Comparison of ENCODE assay signal across 10 cellular contexts in genomic region chr2:36373149-36373880, GRCh38. TPM values are rescaled to one million over a fixed set of nuclear protein-coding genes. Genes with fewer than 3 reads are reported as not detected.
DNase-seq lines count a peak whose midpoint lies in the region; ATAC-seq, FAIRE-seq and TF ChIP-seq lines count a peak whose summit lies in the region.
"Had no signal": no experiment of that assay in that cellular context is flagged by ENCODE, and none has a peak within 500 bp of the region (broad histone marks: within the 10 kb centered on the region; RNA-seq: fewer than 3 reads in every experiment).

No MANE protein-coding gene starts in this region.

- FAIRE-seq in H54 (lab: Jason Lieb, UNC): peak; percentile 76
- FAIRE-seq in small intestine (lab: Jason Lieb, UNC): no peak

- 78 to 88% methylated on average over 8 of the region's 8 CpGs for WGBS in gastroesophageal sphincter (ENCODE audit: low coverage in 1 of 2), 2 donors
- WGBS in small intestine, 3 donors: 41 to 62% (median 46%) methylated on average over 8 of the region's 8 CpGs

- H3K27me3 ChIP-seq in gastroesophageal sphincter (no peaks in the 10 kb centered on the region), small intestine (ENCODE audit: control insufficient read depth in 2 of 2, insufficient read depth in 2 of 2, low read length in 2 of 2) (no peaks in the 10 kb centered on the region), dorsolateral prefrontal cortex (no peaks in the 10 kb centered on the region)

- ATAC-seq in gastroesophageal sphincter (peak; percentile 72), HG03521 (IDR thresholded peaks at IDR 0.05; ENCODE audit: unreplicated experiment) (no peak), GM19467 (IDR thresholded peaks at IDR 0.05; ENCODE audit: unreplicated experiment) (no peak)
- ATAC-seq: activated CD4-positive, alpha-beta T cell treated with anti-CD3 and anti-CD28 coated beads for 36 hours had no signal

- H3K4me1 ChIP-seq in gastroesophageal sphincter (peaks cover 46 to 100% (median 51%) of the 10 kb centered on the region in 3 donors), small intestine (ENCODE audit: control insufficient read depth in 2 of 2, insufficient read depth in 1 of 2, low read depth in 1 of 2, low read length in 1 of 2) (peaks cover 9 to 36% of the 10 kb centered on the region in 2 donors)

- TF ChIP-seq CTCF in gastroesophageal sphincter (IDR thresholded peaks at IDR 0.05) (no peak), dorsolateral prefrontal cortex (IDR thresholded peaks at IDR 0.05 in 54 of 56, conservative IDR thresholded peaks at IDR 0.05 in 2 of 56; ENCODE audit: low read depth in 1 of 56, partially characterized antibody in 56 of 56) (no peak)

- TF ChIP-seq POLR2A in H54 (IDR thresholded peaks at IDR 0.05; ENCODE audit: low read depth, low read length) (no peak), gastroesophageal sphincter (IDR thresholded peaks at IDR 0.05) (no peak)

- H3K36me3 ChIP-seq in gastroesophageal sphincter (no peaks in the 10 kb centered on the region), small intestine (ENCODE audit: control insufficient read depth in 2 of 2, insufficient read depth in 2 of 2, low read length in 2 of 2) (no peaks in the 10 kb centered on the region)

- H3K27ac ChIP-seq in gastroesophageal sphincter (peak overlapping the region in 3 of 4 donors; percentile 52 to 61 (median 57)), small intestine (ENCODE audit: low read depth in 1 of 2, low read length in 1 of 2) (peak overlapping the region in 1 of 2 donors; percentile 55), dorsolateral prefrontal cortex (no peak overlapping the region)

- intact Hi-C loops in dorsolateral prefrontal cortex (cut with DNase I): no loop called here

- H3K9me3 ChIP-seq in gastroesophageal sphincter (no peaks in the 10 kb centered on the region), small intestine (ENCODE audit: control insufficient read depth, low read depth) (no peaks in the 10 kb centered on the region)

- DNase-seq in H54 (ENCODE audit: insufficient read length, low spot score) (no peak), SHP77 (lab: John Stamatoyannopoulos, UW) (peak; percentile 21 to 29), small intestine (peak; percentile 77), NCI-H1105 treated with DMSO at 0.1 percent for 48 hours (lab: John Stamatoyannopoulos, UW) (no peak), dorsolateral prefrontal cortex (no peak)
- DNase-seq: activated CD4-positive, alpha-beta T cell treated with anti-CD3 and anti-CD28 coated beads for 36 hours; NCI-H2081 treated with DMSO at 0.1 percent for 48 hours had no signal

- no peak for TF ChIP-seq EP300 in gastroesophageal sphincter (IDR thresholded peaks at IDR 0.05)

- H3K4me3 ChIP-seq in gastroesophageal sphincter (no peak overlapping the region), small intestine (ENCODE audit: low read depth in 1 of 2, low read length in 2 of 2) (no peak overlapping the region), dorsolateral prefrontal cortex (no peak overlapping the region)

RNA-seq across cellular contexts. Expression of gene CRIM1, which starts 17.7 kb away (rescaled TPM):
- total RNA-seq in gastroesophageal sphincter (100 to 1,000 TPM; 150 to 342 (median 203) TPM), dorsolateral prefrontal cortex (100 to 1,000 TPM in 17 of 120 experiments, 10 to 100 TPM in 103; 57.7 to 155 (median 82.6) TPM)
- 10 to 100 TPM in 1 of 3 donors, 1 to 10 TPM in 1, under 1 TPM in 1; 0.89 to 17.4 (median 1.1) TPM for polyA plus RNA-seq in small intestine

Comparison
In these comparisons a context has a peak if more than half of its experiments do, and no peak if none do; other contexts are left out.
1. DNase-seq: peak in SHP77 (2 of 2) and small intestine (single experiment); none in H54 (single experiment), NCI-H1105 treated with DMSO at 0.1 percent for 48 hours (single experiment) and dorsolateral prefrontal cortex (0 of 10).
2. H3K27ac ChIP-seq: peak in gastroesophageal sphincter (3 of 4); none in dorsolateral prefrontal cortex (0 of 59).